ENCODE assay signal across 12 cellular contexts in genomic region chr21:31566061-31566460, GRCh38.
DNase-seq lines count a peak whose midpoint lies in the region; TF ChIP-seq lines count a peak whose summit lies in the region.
"Had no signal": no experiment of that assay in that cellular context is flagged by ENCODE, and none has a peak within 500 bp of the region (broad histone marks: within the 10 kb centered on the region; RNA-seq: fewer than 3 reads in every experiment).

No MANE protein-coding gene starts in this region.

- H3K4me1 ChIP-seq in OCI-LY1 (ENCODE audit: insufficient read depth, low read length, severe bottlenecking), result no peaks in the 10 kb centered on the region
- H3K4me1 ChIP-seq: ascending aorta, vagina had no signal

- H3K79me2 ChIP-seq in OCI-LY1 (ENCODE audit: insufficient read depth, low read length), result no peaks in the 10 kb centered on the region

- no peak overlapping the region for H3K4me2 ChIP-seq in OCI-LY1 (ENCODE audit: low read length)

- no peak overlapping the region for H3K27ac Mint-ChIP-seq in immature natural killer cell
- H3K27ac Mint-ChIP-seq: activated CD4-positive, alpha-beta T cell treated with anti-CD3 and anti-CD28 coated beads for 36 hours had no signal

- H3K4me3 Mint-ChIP-seq in immature natural killer cell, result no peak overlapping the region
- H3K4me3 Mint-ChIP-seq: activated CD4-positive, alpha-beta T cell treated with anti-CD3 and anti-CD28 coated beads for 36 hours had no signal

- no peaks in the 10 kb centered on the region for H3K4me1 Mint-ChIP-seq in immature natural killer cell

- H3K9me3 Mint-ChIP-seq in immature natural killer cell, result no peaks in the 10 kb centered on the region

- TF ChIP-seq CTCF in OCI-LY1 (IDR thresholded peaks at IDR 0.05; ENCODE audit: low read length) (0 out of 2 replicates have a peak, but pooled peaks have one; percentile 24), epithelial cell of proximal tubule (conservative IDR thresholded peaks at IDR 0.05; ENCODE audit: low read depth, low read length) (peak; percentile 23)

- DNase-seq in activated effector memory CD4-positive, alpha-beta T cell treated with anti-CD3 and anti-CD28 coated beads, Interleukin-2, amount 50 U/mL, for 16 hours, result peak; percentile 2
- no peak for DNase-seq in activated effector memory CD4-positive, alpha-beta T cell treated with Interleukin-2 at 50 U/mL for 16 hours
- DNase-seq in epithelial cell of proximal tubule (ENCODE audit: low read depth) (no peak), pons (ENCODE audit: low spot score) (peak; percentile 54), GM19238 (ENCODE audit: insufficient read length, low spot score) (no peak), immature natural killer cell (no peak)
- DNase-seq in effector CD4-positive, alpha-beta T cell, result no peak
- DNase-seq: activated CD4-positive, alpha-beta T cell treated with anti-CD3 and anti-CD28 coated beads for 36 hours; NCI-H1092 had no signal

- no peaks in the 10 kb centered on the region for H3K9me3 ChIP-seq in OCI-LY1 (ENCODE audit: low read length)
- H3K9me3 ChIP-seq: ascending aorta, vagina had no signal

- H3K27ac ChIP-seq in OCI-LY1 (ENCODE audit: low read depth, low read length, poor library complexity, severe bottlenecking), result no peak overlapping the region
- H3K27ac ChIP-seq: ascending aorta, vagina had no signal

- H3K27me3 Mint-ChIP-seq in immature natural killer cell (ENCODE audit: low read depth in 3 of 3), result peaks cover 0 to 10% (median 0%) of the 10 kb centered on the region in 3 donors
- H3K27me3 Mint-ChIP-seq: activated CD4-positive, alpha-beta T cell treated with anti-CD3 and anti-CD28 coated beads for 36 hours had no signal

- no peak overlapping the region for H3K9ac ChIP-seq in OCI-LY1 (ENCODE audit: low read length)

- no peaks in the 10 kb centered on the region for H3K9me2 ChIP-seq in OCI-LY1 (ENCODE audit: low read depth, low read length)

- H3K4me3 ChIP-seq in OCI-LY1 (ENCODE audit: low read depth, low read length, poor library complexity, severe bottlenecking) (no peak overlapping the region), epithelial cell of proximal tubule (ENCODE audit: low read depth, low read length) (no peak overlapping the region)
- H3K4me3 ChIP-seq: ascending aorta, vagina had no signal

- H4K20me1 ChIP-seq in OCI-LY1 (ENCODE audit: insufficient read depth, low read length), result no peaks in the 10 kb centered on the region

- H2AFZ ChIP-seq in OCI-LY1 (ENCODE audit: low read length), result no peak overlapping the region

- H3F3A ChIP-seq in OCI-LY1 (ENCODE audit: insufficient read depth, low read length), result no peaks in the 10 kb centered on the region

- H3K36me3 Mint-ChIP-seq in immature natural killer cell, result no peaks in the 10 kb centered on the region

- H3K36me3 ChIP-seq in OCI-LY1 (ENCODE audit: insufficient read depth, low read length), result no peaks in the 10 kb centered on the region
- H3K36me3 ChIP-seq: ascending aorta, vagina had no signal

- no peaks in the 10 kb centered on the region for H3K27me3 ChIP-seq in OCI-LY1 (ENCODE audit: insufficient read depth, low read length)
- H3K27me3 ChIP-seq: ascending aorta, vagina had no signal

Comparison
In these comparisons a context has a peak if more than half of its experiments do, and no peak if none do; other contexts are left out.
1. DNase-seq: peak in activated effector memory CD4-positive, alpha-beta T cell treated with anti-CD3 and anti-CD28 coated beads, Interleukin-2, amount 50 U/mL, for 16 hours (single experiment) and pons (single experiment); none in activated effector memory CD4-positive, alpha-beta T cell treated with Interleukin-2 at 50 U/mL for 16 hours (single experiment), epithelial cell of proximal tubule (single experiment), effector CD4-positive, alpha-beta T cell (single experiment), GM19238 (single experiment) and immature natural killer cell (0 of 3).